8 cellular contexts compared by ENCODE assay signal in genomic region chr2:73779472-73780241, GRCh38. TPM values are rescaled to one million over a fixed set of nuclear protein-coding genes. Genes with fewer than 3 reads are reported as not detected.
DNase-seq lines count a peak whose midpoint lies in the region; ATAC-seq, FAIRE-seq and TF ChIP-seq lines count a peak whose summit lies in the region.

Gene DUSP11, minus strand, starts transcription at chr2:73780103. Its CDS starts 129 bp downstream, at chr2:73779974.

- TF ChIP-seq POLR2A in prostate gland (IDR thresholded peaks at IDR 0.05), result peak; percentile 97

- peak; percentile 98 for ATAC-seq in HG02840 (IDR thresholded peaks at IDR 0.05; ENCODE audit: low FRiP score, unreplicated experiment)

- H3K9me3 ChIP-seq in left ventricle myocardium inferior (replicated peaks) (no peaks in the 10 kb centered on the region), prostate gland (no peaks in the 10 kb centered on the region)

- H3K4me3 ChIP-seq in GM12875 (ENCODE audit: low read depth, low read length) (peak within 1 kb of the TSS; percentile 73), left ventricle myocardium inferior (peak within 1 kb of the TSS; percentile 80), prostate gland (peak within 1 kb of the TSS; percentile 71 to 81)

- peak; percentile 88 for DNase-seq in NCI-H1436 treated with DMSO at 0.1 percent for 48 hours (lab: John Stamatoyannopoulos, UW)
- peak; percentile 89 to 96 (median 93) for DNase-seq in T-helper 1 cell
- DNase-seq in amniotic epithelial cell (ENCODE audit: low read depth), result peak; percentile 85
- DNase-seq in left ventricle myocardium inferior, result peak; percentile 96
- peak; percentile 95 for DNase-seq in prostate gland (ENCODE audit: low spot score)
- DNase-seq in urothelium cell line (ENCODE audit: low spot score), result peak; percentile 97

- TF ChIP-seq CTCF in GM12875 (IDR thresholded peaks at IDR 0.05; ENCODE audit: borderline replicate concordance, insufficient read depth, low read depth, low read length) (peak; percentile 96), left ventricle myocardium inferior (IDR thresholded peaks at IDR 0.05; ENCODE audit: borderline replicate concordance) (peak; percentile 95), prostate gland (IDR thresholded peaks at IDR 0.05) (peak; percentile 74 to 96 (median 92))

- intact Hi-C loops in left ventricle myocardium inferior (cut with micrococcal nuclease), result no loop called here
- intact Hi-C loops in prostate gland (cut with DNase I), result no loop called here

- H3K36me3 ChIP-seq in left ventricle myocardium inferior (peaks cover 30% of the 10 kb centered on the region), prostate gland (peaks cover 0 to 8% of the 10 kb centered on the region in 2 donors)

- H3K27ac ChIP-seq in left ventricle myocardium inferior (replicated peaks), result peak within 1 kb of the TSS; percentile 94
- peak within 1 kb of the TSS; percentile 88 to 92 for H3K27ac ChIP-seq in prostate gland

- H3K4me1 ChIP-seq in left ventricle myocardium inferior, result peaks cover 26% of the 10 kb centered on the region
- H3K4me1 ChIP-seq in prostate gland (replicated peaks), result no peaks in the 10 kb centered on the region

- peak; percentile 94 for FAIRE-seq in urothelium cell line (lab: Jason Lieb, UNC)

- H3K27me3 ChIP-seq in left ventricle myocardium inferior (ENCODE audit: low read depth) (no peaks in the 10 kb centered on the region), prostate gland (replicated peaks; ENCODE audit: insufficient read depth) (no peaks in the 10 kb centered on the region)

- under 1% methylated on average over 41 of the region's 41 CpGs for WGBS in prostate gland

RNA-seq across cellular contexts. Expression of gene DUSP11, which starts in this region (rescaled TPM):
- total RNA-seq in left ventricle myocardium inferior (10.6 TPM), prostate gland (10 to 100 TPM; 37.8 to 39.5 TPM)

Comparison
In these comparisons a context has a peak if more than half of its experiments do, and no peak if none do; other contexts are left out.
1. Peak in every context shown above with its lines: DNase-seq, ATAC-seq, H3K4me3 ChIP-seq and H3K27ac ChIP-seq.